10 cellular contexts compared by ENCODE assay signal in the genomic region with DNA sequence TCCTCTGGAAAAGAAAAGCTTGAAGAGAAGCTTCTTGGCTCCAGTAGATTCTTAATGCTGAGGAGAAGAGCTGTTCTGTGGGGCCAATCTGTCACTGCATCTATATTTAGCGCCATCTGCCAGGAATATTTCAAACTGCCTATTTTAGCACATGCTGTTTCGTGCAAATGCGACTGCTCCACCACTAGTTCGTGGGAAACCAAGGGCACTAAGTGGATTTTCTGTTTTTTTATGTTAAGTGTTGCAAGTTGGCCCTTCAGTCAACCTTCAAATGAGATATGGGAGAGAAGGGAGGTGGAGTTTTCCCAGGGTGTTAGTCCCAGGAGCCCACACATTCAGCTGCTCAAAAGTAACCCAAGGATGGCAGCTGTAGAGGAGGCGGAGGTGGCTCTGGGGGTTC.
A peak's percentile ranks its signal among the peaks of the same experiment; 100 is the strongest.
DNase-seq lines count a peak whose midpoint lies in the region; ATAC-seq and TF ChIP-seq lines count a peak whose summit lies in the region.
"Had no signal": no experiment of that assay in that cellular context is flagged by ENCODE, and none has a peak within 500 bp of the region (broad histone marks: within the 10 kb centered on the region; RNA-seq: fewer than 3 reads in every experiment).

No MANE protein-coding gene starts in this region.

- H3K79me1 ChIP-seq in mesenchymal stem cell (replicated peaks; ENCODE audit: low read length, poor library complexity, severe bottlenecking): no peaks in the 10 kb centered on the region

- H3K27ac Mint-ChIP-seq in activated CD4-positive, alpha-beta memory T cell treated with anti-CD3 and anti-CD28 coated beads, Interleukin-2, amount 10 ng/mL, durations not matched to agents 7 days and 5 days: no peak overlapping the region

- no peaks in the 10 kb centered on the region for H3K4me1 Mint-ChIP-seq in activated CD4-positive, alpha-beta memory T cell treated with anti-CD3 and anti-CD28 coated beads, Interleukin-2, amount 10 ng/mL, durations not matched to agents 7 days and 5 days

- H3K27ac ChIP-seq in WERI-Rb-1 (no peak overlapping the region; the same call in 1 of the 2 replicates), mesenchymal stem cell (ENCODE audit: low read length, poor library complexity, severe bottlenecking) (no peak overlapping the region)

- no peak for ATAC-seq in omental fat pad (ENCODE audit: low FRiP score)

- H2BK15ac ChIP-seq in mesenchymal stem cell (ENCODE audit: low read depth, poor library complexity, severe bottlenecking): no peak overlapping the region

- no peak overlapping the region for H4K8ac ChIP-seq in mesenchymal stem cell (ENCODE audit: low read length)

- CTCF ChIA-PET in activated CD4-positive, alpha-beta memory T cell treated with anti-CD3 and anti-CD28 coated beads, Interleukin-2, amount 10 ng/mL, durations not matched to agents 7 days and 5 days (lab: Charles Lee): no interaction called here

- H3K4me1 ChIP-seq in mesenchymal stem cell (ENCODE audit: control insufficient read depth, insufficient read depth, low read depth, low read length): no peaks in the 10 kb centered on the region

- H2BK12ac ChIP-seq in mesenchymal stem cell (ENCODE audit: low read length in 2 of 2): peak overlapping the region in 1 of 2 experiments; percentile 76

- no peak overlapping the region for H3K23ac ChIP-seq in mesenchymal stem cell (ENCODE audit: low read length in 2 of 2)

- POLR2A ChIA-PET in activated CD4-positive, alpha-beta memory T cell treated with anti-CD3 and anti-CD28 coated beads, Interleukin-2, amount 10 ng/mL, durations not matched to agents 7 days and 5 days (lab: Charles Lee): no interaction called here

- H3K9me3 ChIP-seq in WERI-Rb-1 (ENCODE audit: severe bottlenecking): no peaks in the 10 kb centered on the region
- no peaks in the 10 kb centered on the region for H3K9me3 ChIP-seq in mesenchymal stem cell (ENCODE audit: control insufficient read depth, low read length)

- no peak overlapping the region for H2AFZ ChIP-seq in mesenchymal stem cell (ENCODE audit: low read depth, low read length)

- no peak overlapping the region for H3K18ac ChIP-seq in mesenchymal stem cell (ENCODE audit: low read depth in 1 of 2, low read length in 2 of 2)

- no peaks in the 10 kb centered on the region for H3K9me3 Mint-ChIP-seq in activated CD4-positive, alpha-beta memory T cell treated with anti-CD3 and anti-CD28 coated beads, Interleukin-2, amount 10 ng/mL, durations not matched to agents 7 days and 5 days

- peak overlapping the region; percentile 10 for H4K91ac ChIP-seq in mesenchymal stem cell (ENCODE audit: low read length)

- no peak overlapping the region for H3K4me2 ChIP-seq in mesenchymal stem cell (ENCODE audit: low read length, poor library complexity, severe bottlenecking)

- H3K36me3 Mint-ChIP-seq in activated CD4-positive, alpha-beta memory T cell treated with anti-CD3 and anti-CD28 coated beads, Interleukin-2, amount 10 ng/mL, durations not matched to agents 7 days and 5 days (ENCODE audit: low read depth): no peaks in the 10 kb centered on the region

- no peak overlapping the region for H3K4ac ChIP-seq in mesenchymal stem cell (ENCODE audit: low read depth in 1 of 2, low read length in 2 of 2)

- no peak overlapping the region for H3K9ac ChIP-seq in mesenchymal stem cell (ENCODE audit: low read length)

- H2BK120ac ChIP-seq in mesenchymal stem cell (ENCODE audit: low read depth, low read length): peak overlapping the region; percentile 54

- H3K4me3 ChIP-seq in AG10803 (ENCODE audit: low read length) (no peak overlapping the region), WERI-Rb-1 (ENCODE audit: low read depth, low read length) (no peak overlapping the region; the same call in 1 of the 2 replicates), mesenchymal stem cell (ENCODE audit: insufficient read depth in 1 of 2, low read depth in 1 of 2, low read length in 2 of 2) (no peak overlapping the region)

- H3K27me3 ChIP-seq in WERI-Rb-1 (ENCODE audit: insufficient read depth, low read depth, severe bottlenecking) (no peaks in the 10 kb centered on the region), mesenchymal stem cell (ENCODE audit: control insufficient read depth in 1 of 2, insufficient read depth in 1 of 2, low read length in 2 of 2) (peaks cover 0 to 5% of the 10 kb centered on the region in 2 experiments)

- H3K27me3 Mint-ChIP-seq in activated CD4-positive, alpha-beta memory T cell treated with anti-CD3 and anti-CD28 coated beads, Interleukin-2, amount 10 ng/mL, durations not matched to agents 7 days and 5 days: peaks cover 24% of the 10 kb centered on the region

- H2AK5ac ChIP-seq in mesenchymal stem cell (ENCODE audit: low read length, severe bottlenecking): no peak overlapping the region

- WGBS in mesenchymal stem cell: 64% methylated on average over 5 of the region's 5 CpGs

- TF ChIP-seq CTCF in AG10803 (conservative IDR thresholded peaks at IDR 0.05; ENCODE audit: low read length): peak; percentile 43
- peak; percentile 30; the same call in 1 of the 2 replicates for TF ChIP-seq CTCF in WERI-Rb-1 (IDR thresholded peaks at IDR 0.05; ENCODE audit: low read depth, low read length)
- TF ChIP-seq CTCF in omental fat pad (IDR thresholded peaks at IDR 0.05): no peak

- H2BK5ac ChIP-seq in mesenchymal stem cell (ENCODE audit: low read depth, low read length, poor library complexity, severe bottlenecking): no peak overlapping the region

- no peak overlapping the region for H3K14ac ChIP-seq in mesenchymal stem cell (ENCODE audit: low read length in 2 of 2)

- H3K36me3 ChIP-seq in WERI-Rb-1: no peaks in the 10 kb centered on the region
- no peaks in the 10 kb centered on the region for H3K36me3 ChIP-seq in mesenchymal stem cell (ENCODE audit: control insufficient read depth in 1 of 2, insufficient read depth in 2 of 2, low read depth in 1 of 2, low read length in 2 of 2)

- H3K4me3 Mint-ChIP-seq in activated CD4-positive, alpha-beta memory T cell treated with anti-CD3 and anti-CD28 coated beads, Interleukin-2, amount 10 ng/mL, durations not matched to agents 7 days and 5 days: no peak overlapping the region

- DNase-seq in AG10803 (ENCODE audit: low read depth) (peak; percentile 79), Kasumi-1 (lab: John Stamatoyannopoulos, UW) (peak; percentile 58), WERI-Rb-1 (peak; percentile 29), mesenchymal stem cell (peak; percentile 92), omental fat pad (ENCODE audit: low spot score) (no peak), mucosa of gallbladder (ENCODE audit: low spot score) (no peak), cortex of kidney (lab: John Stamatoyannopoulos, UW) (no peak)
- DNase-seq in activated CD4-positive, alpha-beta memory T cell treated with anti-CD3 and anti-CD28 coated beads, Interleukin-2, amount 10 ng/mL, durations not matched to agents 7 days and 5 days: no peak
- DNase-seq: activated T-cell treated with anti-CD3 and anti-CD28 coated beads, Interleukin-2, amount 50 U/mL, for 48 hours; mesendoderm had no signal

Comparison
In these comparisons a context has a peak if more than half of its experiments do, and no peak if none do; other contexts are left out.
1. DNase-seq: peak in AG10803 (single experiment), Kasumi-1 (2 of 2), WERI-Rb-1 (single experiment) and mesenchymal stem cell (single experiment); none in omental fat pad (single experiment), activated CD4-positive, alpha-beta memory T cell treated with anti-CD3 and anti-CD28 coated beads, Interleukin-2, amount 10 ng/mL, durations not matched to agents 7 days and 5 days (single experiment), mucosa of gallbladder (single experiment) and cortex of kidney (single experiment).
2. CTCF ChIP-seq: peak in AG10803 (single experiment) and WERI-Rb-1 (single experiment); none in omental fat pad (0 of 3).